ENCODE assay signal across 25 cellular contexts in genomic region chr12:91397866-91398532, GRCh38.
"Had no signal": no experiment of that assay in that cellular context is flagged by ENCODE, and none has a peak within 500 bp of the region (broad histone marks: within the 10 kb centered on the region; RNA-seq: fewer than 3 reads in every experiment).

No MANE protein-coding gene starts in this region.

- H3K27me3 Mint-ChIP-seq: activated CD4-positive, alpha-beta T cell treated with anti-CD3 and anti-CD28 coated beads for 36 hours; activated naive CD8-positive, alpha-beta T cell; brain; T-helper 17 cell had no signal

- H3K4me1 ChIP-seq: ascending aorta, colonic mucosa, testis had no signal

- H3K9me3 ChIP-seq: ascending aorta, colonic mucosa, left ventricle myocardium inferior, SK-N-SH, testis, transverse colon had no signal

- H3K27me3 ChIP-seq: ascending aorta, cardiac muscle cell, colonic mucosa, testis, transverse colon had no signal

- H3K4me2 ChIP-seq: SK-N-SH had no signal

- H3K27ac Mint-ChIP-seq: activated CD4-positive, alpha-beta T cell treated with anti-CD3 and anti-CD28 coated beads for 36 hours; activated naive CD8-positive, alpha-beta T cell; brain; naive B cell; T-helper 17 cell had no signal

- H3K9ac ChIP-seq: SK-N-SH had no signal

- H3K9me3 Mint-ChIP-seq: naive B cell had no signal

- H3K27ac ChIP-seq: ascending aorta, cardiac muscle cell, colonic mucosa, left ventricle myocardium inferior, testis, transverse colon had no signal

- H3K4me3 ChIP-seq: ascending aorta, cardiac muscle cell, colonic mucosa, left ventricle myocardium inferior, testis, transverse colon had no signal

- ATAC-seq: activated CD4-positive, alpha-beta T cell treated with anti-CD3 and anti-CD28 coated beads for 36 hours; right cardiac atrium; T-helper 17 cell had no signal

- H3K4me1 Mint-ChIP-seq: activated CD4-positive, alpha-beta T cell treated with anti-CD3 and anti-CD28 coated beads for 36 hours; brain; naive B cell; T-helper 17 cell had no signal

- H3K36me3 Mint-ChIP-seq: brain, naive B cell had no signal

- H3K36me3 ChIP-seq: ascending aorta, cardiac muscle cell, colonic mucosa, left ventricle myocardium inferior, transverse colon had no signal

- DNase-seq: activated CD4-positive, alpha-beta T cell treated with anti-CD3 and anti-CD28 coated beads for 36 hours; activated CD4-positive, alpha-beta T cell treated with anti-CD3 and anti-CD28 coated beads, Interleukin-2, amount 50 U/mL, for 4 hours; activated CD4-positive, CD25-positive, alpha-beta regulatory T cell; activated naive CD4-positive, alpha-beta T cell; activated T-cell treated with anti-CD3 and anti-CD28 coated beads, Interleukin-2, amount 50 U/mL, for 48 hours; cerebellar nuclear complex; colonic mucosa; effector memory CD4-positive, alpha-beta T cell; islet precursor cell; left ventricle myocardium inferior; naive B cell; posterior cingulate gyrus; right cardiac atrium; SK-N-SH; stimulated activated CD4-positive, alpha-beta T cell treated with anti-CD3 and anti-CD28 coated beads, Interleukin-15, amount 100 ng/mL, for 24 hours; stimulated activated CD4-positive, alpha-beta T cell treated with anti-CD3 and anti-CD28 coated beads, Interleukin-2, amount 100 ng/mL, for 24 hours; stimulated activated naive CD4-positive, alpha-beta T cell; SW 1271; T-helper 17 cell; testis; transverse colon had no signal

- H3K4me3 Mint-ChIP-seq: activated CD4-positive, alpha-beta T cell treated with anti-CD3 and anti-CD28 coated beads for 36 hours; activated naive CD8-positive, alpha-beta T cell; brain; naive B cell; T-helper 17 cell had no signal
